Comparison of ENCODE assay signal across 1 cellular context in genomic region chr7:34043461-34044318, GRCh38.
TF ChIP-seq lines count a peak whose summit lies in the region.

No MANE protein-coding gene starts in this region.

TF ChIP-seq in SK-N-SH, 30 proteins besides CTCF, POLR2A, EP300 and RAD21 (continued from another document):
- TF ChIP-seq, protein P1, sequence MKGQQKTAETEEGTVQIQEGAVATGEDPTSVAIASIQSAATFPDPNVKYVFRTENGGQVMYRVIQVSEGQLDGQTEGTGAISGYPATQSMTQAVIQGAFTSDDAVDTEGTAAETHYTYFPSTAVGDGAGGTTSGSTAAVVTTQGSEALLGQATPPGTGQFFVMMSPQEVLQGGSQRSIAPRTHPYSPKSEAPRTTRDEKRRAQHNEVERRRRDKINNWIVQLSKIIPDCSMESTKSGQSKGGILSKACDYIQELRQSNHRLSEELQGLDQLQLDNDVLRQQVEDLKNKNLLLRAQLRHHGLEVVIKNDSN (IDR thresholded peaks at IDR 0.05; ENCODE audit: borderline replicate concordance, low read depth), result no peak
- TF ChIP-seq RCOR1 (IDR thresholded peaks at IDR 0.05; ENCODE audit: low read length) (no peak), REST (IDR thresholded peaks at IDR 0.05; ENCODE audit: low read depth, low read length) (no peak), YY1 (IDR thresholded peaks at IDR 0.05; ENCODE audit: low read depth) (no peak), SIN3A (IDR thresholded peaks at IDR 0.05; ENCODE audit: borderline replicate concordance, low read depth, low read length) (no peak)
TF ChIP-seq in SK-N-SH: peak in this region for 0.
